ENCODE assay signal across 15 cellular contexts in genomic region chr18:54089749-54090459, GRCh38.
DNase-seq lines count a peak whose midpoint lies in the region; ATAC-seq, FAIRE-seq and TF ChIP-seq lines count a peak whose summit lies in the region.
"Had no signal": no experiment of that assay in that cellular context is flagged by ENCODE, and none has a peak within 500 bp of the region (broad histone marks: within the 10 kb centered on the region; RNA-seq: fewer than 3 reads in every experiment).

No MANE protein-coding gene starts in this region.

- FAIRE-seq in kidney (lab: Jason Lieb, UNC), result no peak
- FAIRE-seq: H54 had no signal

- TF ChIP-seq CTCF in right atrium auricular region (IDR thresholded peaks at IDR 0.05) (no peak), MM.1S (IDR thresholded peaks at IDR 0.05; ENCODE audit: low read length) (no peak), kidney (IDR thresholded peaks at IDR 0.05; ENCODE audit: borderline replicate concordance, extremely low read depth, insufficient read depth) (no peak)

- DNase-seq in Right ventricle myocardium superior, result no peak
- no peak for DNase-seq in right atrium auricular region (ENCODE audit: low spot score)
- peak; percentile 44 for DNase-seq in NCI-H226
- no peak for DNase-seq in left ventricle myocardium superior
- no peak for DNase-seq in stimulated activated naive CD8-positive, alpha-beta T cell treated with anti-CD3 and anti-CD28 coated beads, Interleukin-15, Interleukin-2, amounts not matched to agents 100 U/mL and 50 U/mL, for 24 hours
- DNase-seq in MM.1S, result no peak
- no peak for DNase-seq in kidney
- DNase-seq: AML-193; CD4-positive, CD25-positive, alpha-beta regulatory T cell; NCI-H1930; NCI-H524 treated with DMSO at 0.1 percent for 48 hours; RPMI8226 had no signal

- H3F3A ChIP-seq in MM.1S (ENCODE audit: insufficient read depth, low read length), result peaks cover 25% of the 10 kb centered on the region

- H4K20me1 ChIP-seq in MM.1S (ENCODE audit: insufficient read depth, low read length), result no peaks in the 10 kb centered on the region

- ATAC-seq in Right ventricle myocardium superior (ENCODE audit: poor library complexity), result peak; percentile 91
- ATAC-seq in left ventricle myocardium superior, result peak; percentile 88
- ATAC-seq in stimulated activated naive CD8-positive, alpha-beta T cell treated with anti-CD3 and anti-CD28 coated beads, Interleukin-15, Interleukin-2, amounts not matched to agents 100 U/mL and 50 U/mL, for 24 hours, result no peak

- H3K9me2 ChIP-seq in MM.1S (replicated peaks; ENCODE audit: insufficient read depth, low read length), result no peaks in the 10 kb centered on the region

- H3K4me1 ChIP-seq in right atrium auricular region, result peaks cover 0 to 8% of the 10 kb centered on the region in 2 donors
- H3K4me1 ChIP-seq in MM.1S (ENCODE audit: low read length), result peaks cover 32% of the 10 kb centered on the region
- H3K4me1 ChIP-seq in kidney (ENCODE audit: control insufficient read depth in 1 of 2, insufficient read depth in 1 of 2, low read depth in 1 of 2, low read length in 2 of 2), result peaks cover 6% of the 10 kb centered on the region in 2 donors
- H3K4me1 ChIP-seq: SJSA1 had no signal

- H3K27me3 ChIP-seq in right atrium auricular region (no peaks in the 10 kb centered on the region), MM.1S (replicated peaks; ENCODE audit: insufficient read depth, low read length) (peaks cover 15% of the 10 kb centered on the region; the same call in 1 of the 2 replicates)
- H3K27me3 ChIP-seq: SJSA1 had no signal

- H3K4me2 ChIP-seq in MM.1S (ENCODE audit: low read depth, low read length), result no peak overlapping the region
- H3K4me2 ChIP-seq: KMS-11 had no signal

- intact Hi-C loops in Right ventricle myocardium superior (cut with DNase I) (no loop called here), left ventricle myocardium superior (cut with micrococcal nuclease) (no loop called here), kidney (cut with DNase I) (no loop called here)

- no peak overlapping the region for H2AFZ ChIP-seq in MM.1S (ENCODE audit: low read length)

- H3K4me3 ChIP-seq in right atrium auricular region (no peak overlapping the region), MM.1S (ENCODE audit: low read length) (no peak overlapping the region), kidney (ENCODE audit: low read length in 2 of 2) (no peak overlapping the region)
- H3K4me3 ChIP-seq: SJSA1 had no signal

- H3K27ac ChIP-seq in right atrium auricular region (no peak overlapping the region), MM.1S (ENCODE audit: low read length) (no peak overlapping the region), kidney (ENCODE audit: low read depth in 2 of 2, low read length in 2 of 2) (peak overlapping the region in 1 of 2 donors; percentile 41)
- H3K27ac ChIP-seq: KMS-11, SJSA1 had no signal

- no peaks in the 10 kb centered on the region for H3K36me3 ChIP-seq in right atrium auricular region
- no peaks in the 10 kb centered on the region for H3K36me3 ChIP-seq in MM.1S (replicated peaks; ENCODE audit: insufficient read depth, low read length)
- H3K36me3 ChIP-seq in kidney (ENCODE audit: control insufficient read depth in 1 of 2, insufficient read depth in 2 of 2, low read length in 2 of 2), result no peaks in the 10 kb centered on the region
- H3K36me3 ChIP-seq: SJSA1 had no signal

- H3K9ac ChIP-seq in MM.1S (ENCODE audit: low read length) (no peak overlapping the region), kidney (ENCODE audit: low read length in 2 of 2) (no peak overlapping the region)
- H3K9ac ChIP-seq: KMS-11 had no signal

- no peaks in the 10 kb centered on the region for H3K9me3 ChIP-seq in right atrium auricular region
- no peaks in the 10 kb centered on the region for H3K9me3 ChIP-seq in MM.1S (replicated peaks; ENCODE audit: insufficient read depth, low read length)
- H3K9me3 ChIP-seq in kidney (ENCODE audit: control insufficient read depth in 1 of 2, low read length in 2 of 2), result no peaks in the 10 kb centered on the region
- H3K9me3 ChIP-seq: SJSA1 had no signal

- H3K79me2 ChIP-seq in MM.1S (ENCODE audit: low read length), result no peaks in the 10 kb centered on the region
